In the genomic region with DNA sequence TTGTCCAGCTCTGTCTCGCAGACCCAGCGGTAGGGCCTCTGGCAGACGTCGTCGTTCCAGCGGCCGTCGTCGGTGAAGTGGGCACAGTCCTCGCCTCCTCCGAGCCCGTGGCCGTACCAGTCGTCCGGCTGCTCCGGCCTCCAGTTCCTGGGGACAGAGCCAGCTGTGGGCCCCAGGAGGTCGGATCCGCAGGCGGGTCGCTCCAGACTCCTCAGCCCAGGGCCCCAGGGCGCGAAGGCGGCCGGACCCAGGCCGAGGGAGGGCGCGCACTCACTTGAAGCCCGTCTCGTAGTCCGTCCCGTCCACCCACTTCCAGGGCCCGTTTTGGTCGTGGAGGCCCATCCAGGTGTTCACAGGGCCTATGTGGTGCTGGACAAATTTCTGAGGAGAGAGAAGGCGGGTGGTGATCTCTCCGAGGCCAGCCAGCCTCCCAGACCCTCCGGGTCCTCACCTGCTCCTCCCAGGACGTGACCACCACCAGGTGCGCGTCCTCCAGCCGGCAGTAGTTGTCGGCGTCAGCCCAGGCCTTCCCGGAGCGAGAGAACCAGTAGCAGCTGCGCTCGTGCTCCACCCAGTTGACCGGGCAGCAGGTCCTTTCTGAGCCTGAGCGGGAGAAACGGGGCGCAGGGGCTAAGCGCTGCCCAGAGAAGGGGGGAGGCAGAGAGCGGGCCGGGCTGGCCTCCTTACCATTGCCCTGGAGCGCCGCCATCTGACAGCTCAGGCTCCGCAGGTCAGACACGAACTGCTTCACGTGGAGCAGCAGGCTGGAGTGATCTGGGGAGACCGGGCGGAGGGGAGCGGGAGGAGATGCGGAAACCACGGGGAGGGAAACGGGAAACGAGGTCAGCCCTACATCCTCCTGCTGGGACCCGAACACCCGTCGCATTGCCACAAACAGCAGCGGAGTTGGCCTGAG, we compare ENCODE assay signal across 9 cellular contexts.
DNase-seq lines count a peak whose midpoint lies in the region; ATAC-seq and TF ChIP-seq lines count a peak whose summit lies in the region.
"Had no signal": no experiment of that assay in that cellular context is flagged by ENCODE, and none has a peak within 500 bp of the region (broad histone marks: within the 10 kb centered on the region; RNA-seq: fewer than 3 reads in every experiment).

No MANE protein-coding gene starts in this region.

- no peaks in the 10 kb centered on the region for H3K36me3 Mint-ChIP-seq in stimulated activated effector memory CD8-positive, alpha-beta T cell treated with anti-CD3 and anti-CD28 coated beads, Interleukin-12 subunit alpha, Interleukin-12 subunit beta, amount 100 ng/mL, for 72 hours

- peak overlapping the region; percentile 22; the same call in 1 of the 2 replicates for H3K9ac ChIP-seq in ES-I3 (ENCODE audit: low read depth, low read length)

- no peak overlapping the region for H3K27ac Mint-ChIP-seq in stimulated activated effector memory CD8-positive, alpha-beta T cell treated with anti-CD3 and anti-CD28 coated beads, Interleukin-12 subunit alpha, Interleukin-12 subunit beta, amount 100 ng/mL, for 72 hours
- H3K27ac Mint-ChIP-seq: activated naive CD8-positive, alpha-beta T cell had no signal

- H3K9me3 ChIP-seq in ES-I3 (ENCODE audit: control insufficient read depth, insufficient read depth, low read length): no peaks in the 10 kb centered on the region

- peaks cover 2% of the 10 kb centered on the region for H3K9me3 Mint-ChIP-seq in stimulated activated effector memory CD8-positive, alpha-beta T cell treated with anti-CD3 and anti-CD28 coated beads, Interleukin-12 subunit alpha, Interleukin-12 subunit beta, amount 100 ng/mL, for 72 hours

- peak; percentile 85 for ATAC-seq in stimulated activated effector memory CD8-positive, alpha-beta T cell treated with anti-CD3 and anti-CD28 coated beads, Interleukin-12 subunit alpha, Interleukin-12 subunit beta, amount 100 ng/mL, for 72 hours
- ATAC-seq in HG03159 (IDR thresholded peaks at IDR 0.05; ENCODE audit: unreplicated experiment) (no peak), HG03280 (IDR thresholded peaks at IDR 0.05; ENCODE audit: unreplicated experiment) (no peak)

- peaks cover 9% of the 10 kb centered on the region for H3K4me1 Mint-ChIP-seq in stimulated activated effector memory CD8-positive, alpha-beta T cell treated with anti-CD3 and anti-CD28 coated beads, Interleukin-12 subunit alpha, Interleukin-12 subunit beta, amount 100 ng/mL, for 72 hours

- H3K4me3 Mint-ChIP-seq in stimulated activated effector memory CD8-positive, alpha-beta T cell treated with anti-CD3 and anti-CD28 coated beads, Interleukin-12 subunit alpha, Interleukin-12 subunit beta, amount 100 ng/mL, for 72 hours: no peak overlapping the region
- H3K4me3 Mint-ChIP-seq: activated naive CD8-positive, alpha-beta T cell had no signal

- H3K36me3 ChIP-seq in ES-I3 (ENCODE audit: insufficient read depth, low read length): no peaks in the 10 kb centered on the region

- H3K27ac ChIP-seq in coronary artery: no peak overlapping the region

- DNase-seq in T-helper 9 cell (peak; percentile 43), coronary artery (ENCODE audit: low spot score) (no peak), medulla oblongata (ENCODE audit: extremely low spot score) (peak; percentile 23), NCI-H1417 treated with DMSO at 0.1 percent for 48 hours (lab: John Stamatoyannopoulos, UW) (no peak)
- peak; percentile 28 to 57 for DNase-seq in stimulated activated effector memory CD8-positive, alpha-beta T cell treated with anti-CD3 and anti-CD28 coated beads, Interleukin-12 subunit alpha, Interleukin-12 subunit beta, amount 100 ng/mL, for 72 hours (ENCODE audit: low spot score in 2 of 2)

- H3K4me1 ChIP-seq in ES-I3 (ENCODE audit: insufficient read depth, low read length): 0 out of 2 replicates have a peak, but pooled peaks cover 4% of the 10 kb centered on the region

- H3K4me3 ChIP-seq in coronary artery: peak overlapping the region; percentile 11

- TF ChIP-seq CTCF in coronary artery (IDR thresholded peaks at IDR 0.05): no peak

Comparison
In these comparisons a context has a peak if more than half of its experiments do, and no peak if none do; other contexts are left out.
1. DNase-seq: peak in T-helper 9 cell (single experiment), medulla oblongata (single experiment) and stimulated activated effector memory CD8-positive, alpha-beta T cell treated with anti-CD3 and anti-CD28 coated beads, Interleukin-12 subunit alpha, Interleukin-12 subunit beta, amount 100 ng/mL, for 72 hours (2 of 2); none in coronary artery (single experiment) and NCI-H1417 treated with DMSO at 0.1 percent for 48 hours (single experiment).